ENCODE assay signal across 8 cellular contexts in genomic region chr20:62972270-62973032, GRCh38. TPM values are rescaled to one million over a fixed set of nuclear protein-coding genes. Genes with fewer than 3 reads are reported as not detected.
DNase-seq lines count a peak whose midpoint lies in the region; ATAC-seq and TF ChIP-seq lines count a peak whose summit lies in the region.

No MANE protein-coding gene starts in this region.

- peaks cover 97% of the 10 kb centered on the region for H3K27me3 ChIP-seq in KMS-11 (ENCODE audit: insufficient read depth, low read depth)

- peak overlapping the region; percentile 34; the same call in 1 of the 2 replicates for H2AFZ ChIP-seq in KMS-11 (ENCODE audit: low read depth)

- no peaks in the 10 kb centered on the region for H4K20me1 ChIP-seq in KMS-11 (ENCODE audit: insufficient read depth)

- H3K27ac Mint-ChIP-seq in nephron progenitor cell: no peak overlapping the region

- H3K9ac ChIP-seq in KMS-11: no peak overlapping the region

- H3K4me2 ChIP-seq in KMS-11: peak overlapping the region; percentile 20; the same call in 1 of the 2 replicates

- peak; percentile 85 for TF ChIP-seq CTCF in KMS-11 (conservative IDR thresholded peaks at IDR 0.05; ENCODE audit: low read depth, low read length)
- TF ChIP-seq CTCF in fibroblast of the aortic adventitia (IDR thresholded peaks at IDR 0.05; ENCODE audit: insufficient read depth, low read length): peak; percentile 98
- TF ChIP-seq CTCF in nephron progenitor cell (IDR thresholded peaks at IDR 0.05): peak; percentile 78

- DNase-seq in C1 segment of cervical spinal cord (lab: John Stamatoyannopoulos, UW): peak in 11 of 14 donors; percentile 20 to 82 (median 58)
- peak; percentile 75 for DNase-seq in RPMI7951 (ENCODE audit: low read depth)
- DNase-seq in activated T-helper 1 cell treated with anti-CD3 and anti-CD28 coated beads, Interleukin-2, amount 50 U/mL, for 16 hours (ENCODE audit: low read depth in 1 of 2, low spot score in 1 of 2): peak; percentile 69 to 72
- DNase-seq in fibroblast of the aortic adventitia (ENCODE audit: low read depth): peak; percentile 73
- DNase-seq in nephron progenitor cell: peak; percentile 94
- DNase-seq in stimulated activated naive CD4-positive, alpha-beta T cell treated with Interleukin-2 at 50 U/mL for 16 hours (lab: John Stamatoyannopoulos, UW): peak; percentile 76

- H3K4me3 Mint-ChIP-seq in nephron progenitor cell: peak overlapping the region; percentile 52

- H3K4me3 ChIP-seq in KMS-11 (IDR thresholded peaks at IDR 0.05; ENCODE audit: insufficient read depth, low read depth, low read length) (no peak overlapping the region), fibroblast of the aortic adventitia (ENCODE audit: low read depth, low read length) (peak overlapping the region; percentile 35)

- peaks cover 42% of the 10 kb centered on the region for H3K4me1 Mint-ChIP-seq in nephron progenitor cell

- peak; percentile 59 for ATAC-seq in GM19438 (IDR thresholded peaks at IDR 0.05; ENCODE audit: low read depth, unreplicated experiment)

- peaks cover 7% of the 10 kb centered on the region for H3K4me1 ChIP-seq in KMS-11 (ENCODE audit: low read depth, poor library complexity, severe bottlenecking)

- no peaks in the 10 kb centered on the region for H3K36me3 Mint-ChIP-seq in nephron progenitor cell (ENCODE audit: low read depth)

- H3K79me2 ChIP-seq in KMS-11 (ENCODE audit: insufficient read depth, low read depth): no peaks in the 10 kb centered on the region

- H3K27ac ChIP-seq in KMS-11: no peak overlapping the region

- no peaks in the 10 kb centered on the region for H3K9me3 Mint-ChIP-seq in nephron progenitor cell

- H3K36me3 ChIP-seq in KMS-11 (ENCODE audit: insufficient read depth): no peaks in the 10 kb centered on the region

- H3K27me3 Mint-ChIP-seq in nephron progenitor cell (ENCODE audit: low read depth, poor library complexity): peaks cover 68% of the 10 kb centered on the region

RNA-seq across cellular contexts. Expression of gene SLC17A9, which starts 19.9 kb away (rescaled TPM):
- 4.8 and 6.3 TPM in 2 replicates for total RNA-seq in RPMI7951 (2014; rRNA removed; shearing (Covaris generic))
- total RNA-seq in fibroblast of the aortic adventitia (ENCODE audit: low replicate concordance): 0.41 and 2.0 TPM in 2 replicates

RNA-seq across cellular contexts. Expression of gene BHLHE23, which starts 34.3 kb away (rescaled TPM):
- not detected in 2 replicates for total RNA-seq in RPMI7951 (2014; rRNA removed; shearing (Covaris generic))
- total RNA-seq in fibroblast of the aortic adventitia (ENCODE audit: low replicate concordance): not detected in 2 replicates

RNA-seq across cellular contexts. Expression of gene GID8, which starts 34.5 kb away (rescaled TPM):
- total RNA-seq in RPMI7951 (2014; rRNA removed; shearing (Covaris generic)): 25.4 and 29.4 TPM in 2 replicates
- total RNA-seq in fibroblast of the aortic adventitia (ENCODE audit: low replicate concordance): 27.7 and 35.4 TPM in 2 replicates

RNA-seq across cellular contexts. Expression of gene DIDO1, which starts 46.1 kb away (rescaled TPM):
- 30.0 and 32.1 TPM in 2 replicates for total RNA-seq in RPMI7951 (2014; rRNA removed; shearing (Covaris generic))
- total RNA-seq in fibroblast of the aortic adventitia (ENCODE audit: low replicate concordance): 48.4 TPM in 2 replicates
